In genomic region chr7:21617916-21618390, GRCh38 we compare ENCODE assay signal across 12 cellular contexts.
A peak's percentile ranks its signal among the peaks of the same experiment; 100 is the strongest.
DNase-seq lines count a peak whose midpoint lies in the region; ATAC-seq, FAIRE-seq and TF ChIP-seq lines count a peak whose summit lies in the region.
"Had no signal": no experiment of that assay in that cellular context is flagged by ENCODE, and none has a peak within 500 bp of the region (broad histone marks: within the 10 kb centered on the region; RNA-seq: fewer than 3 reads in every experiment).

No MANE protein-coding gene starts in this region.

- H3K9me3 Mint-ChIP-seq in activated T-cell treated with anti-CD3 and anti-CD28 coated beads, Interleukin-2, amount 50 U/mL, for 24 hours, result peaks cover 3% of the 10 kb centered on the region
- no peaks in the 10 kb centered on the region for H3K9me3 Mint-ChIP-seq in activated CD8-positive, alpha-beta T cell treated with anti-CD3 and anti-CD28 coated beads, Interleukin-2, amount 10 ng/mL, durations not matched to agents 7 days and 5 days (ENCODE audit: insufficient read depth)
- H3K9me3 Mint-ChIP-seq: central memory CD8-positive, alpha-beta T cell had no signal

- no peaks in the 10 kb centered on the region for H3K9me3 ChIP-seq in psoas muscle
- H3K9me3 ChIP-seq in kidney (ENCODE audit: control insufficient read depth in 1 of 2, low read length in 2 of 2), result no peaks in the 10 kb centered on the region

- H3K27me3 Mint-ChIP-seq in activated T-cell treated with anti-CD3 and anti-CD28 coated beads, Interleukin-2, amount 50 U/mL, for 24 hours, result peaks cover 13% of the 10 kb centered on the region
- peaks cover 5% of the 10 kb centered on the region for H3K27me3 Mint-ChIP-seq in activated CD8-positive, alpha-beta T cell treated with anti-CD3 and anti-CD28 coated beads, Interleukin-2, amount 10 ng/mL, durations not matched to agents 7 days and 5 days (ENCODE audit: low read depth)

- FAIRE-seq in RCC 7860 (lab: Jason Lieb, UNC), result peak; percentile 82
- FAIRE-seq in kidney (lab: Jason Lieb, UNC), result no peak

- no peak overlapping the region for H3K4me3 ChIP-seq in foreskin fibroblast (ENCODE audit: low read depth in 1 of 2, low read length in 2 of 2)
- H3K4me3 ChIP-seq in psoas muscle, result no peak overlapping the region
- H3K4me3 ChIP-seq in kidney (ENCODE audit: low read length in 2 of 2), result no peak overlapping the region

- H3K27ac Mint-ChIP-seq in activated T-cell treated with anti-CD3 and anti-CD28 coated beads, Interleukin-2, amount 50 U/mL, for 24 hours, result no peak overlapping the region
- H3K27ac Mint-ChIP-seq in activated CD8-positive, alpha-beta T cell treated with anti-CD3 and anti-CD28 coated beads, Interleukin-2, amount 10 ng/mL, durations not matched to agents 7 days and 5 days, result no peak overlapping the region

- no peaks in the 10 kb centered on the region for H3K36me3 Mint-ChIP-seq in activated T-cell treated with anti-CD3 and anti-CD28 coated beads, Interleukin-2, amount 50 U/mL, for 24 hours (ENCODE audit: low read depth)
- no peaks in the 10 kb centered on the region for H3K36me3 Mint-ChIP-seq in activated CD8-positive, alpha-beta T cell treated with anti-CD3 and anti-CD28 coated beads, Interleukin-2, amount 10 ng/mL, durations not matched to agents 7 days and 5 days (ENCODE audit: low read depth)

- H3K4me1 ChIP-seq in psoas muscle, result no peaks in the 10 kb centered on the region
- H3K4me1 ChIP-seq in kidney (ENCODE audit: control insufficient read depth in 1 of 2, insufficient read depth in 1 of 2, low read depth in 1 of 2, low read length in 2 of 2), result no peaks in the 10 kb centered on the region

- H3K4me3 Mint-ChIP-seq in activated T-cell treated with anti-CD3 and anti-CD28 coated beads, Interleukin-2, amount 50 U/mL, for 24 hours, result no peak overlapping the region
- no peak overlapping the region for H3K4me3 Mint-ChIP-seq in activated CD8-positive, alpha-beta T cell treated with anti-CD3 and anti-CD28 coated beads, Interleukin-2, amount 10 ng/mL, durations not matched to agents 7 days and 5 days
- H3K4me3 Mint-ChIP-seq: central memory CD8-positive, alpha-beta T cell had no signal

- no peaks in the 10 kb centered on the region for H3K4me1 Mint-ChIP-seq in activated T-cell treated with anti-CD3 and anti-CD28 coated beads, Interleukin-2, amount 50 U/mL, for 24 hours (ENCODE audit: low read depth)
- H3K4me1 Mint-ChIP-seq in activated CD8-positive, alpha-beta T cell treated with anti-CD3 and anti-CD28 coated beads, Interleukin-2, amount 10 ng/mL, durations not matched to agents 7 days and 5 days (ENCODE audit: low read depth), result no peaks in the 10 kb centered on the region
- H3K4me1 Mint-ChIP-seq: central memory CD8-positive, alpha-beta T cell had no signal

- DNase-seq in Daoy (ENCODE audit: low read depth) (peak; percentile 90), RCC 7860 (ENCODE audit: low spot score) (peak; percentile 64), foreskin fibroblast (peak; percentile 82 to 89), psoas muscle (peak; percentile 57 to 73), kidney (no peak)
- DNase-seq in activated T-cell treated with anti-CD3 and anti-CD28 coated beads, Interleukin-2, amount 50 U/mL, for 24 hours, result no peak
- DNase-seq in activated CD8-positive, alpha-beta T cell treated with anti-CD3 and anti-CD28 coated beads, Interleukin-2, amount 10 ng/mL, durations not matched to agents 7 days and 5 days, result no peak
- DNase-seq: activated CD4-positive, alpha-beta T cell treated with anti-CD3 and anti-CD28 coated beads for 1 hour; DMS79 treated with DMSO at 0.1 percent for 48 hours; stimulated activated CD4-positive, alpha-beta T cell treated with anti-CD3 and anti-CD28 coated beads, Interleukin-2, amount 100 ng/mL, for 24 hours had no signal

- intact Hi-C loops in psoas muscle (cut with DNase I), result no loop called here
- intact Hi-C loops in kidney (cut with DNase I), result no loop called here

- POLR2A ChIA-PET in activated CD8-positive, alpha-beta T cell treated with anti-CD3 and anti-CD28 coated beads, Interleukin-2, amount 10 ng/mL, durations not matched to agents 7 days and 5 days (lab: Charles Lee), result no interaction called here

- H3K36me3 ChIP-seq in psoas muscle (ENCODE audit: insufficient read depth in 1 of 2, low read depth in 1 of 2), result no peaks in the 10 kb centered on the region
- H3K36me3 ChIP-seq in kidney (ENCODE audit: control insufficient read depth in 1 of 2, insufficient read depth in 2 of 2, low read length in 2 of 2), result no peaks in the 10 kb centered on the region

- WGBS in psoas muscle, 3 donors, result 44 to 67% (median 57%) methylated on average over 6 of the region's 6 CpGs

- H3K9ac ChIP-seq in kidney (ENCODE audit: low read length in 2 of 2), result no peak overlapping the region

- no peak for TF ChIP-seq POLR2A in GM18505 (IDR thresholded peaks at IDR 0.05; ENCODE audit: borderline replicate concordance, extremely low read depth, insufficient read depth, insufficient read length)

- H3K27ac ChIP-seq in psoas muscle (no peak overlapping the region), kidney (ENCODE audit: low read depth in 2 of 2, low read length in 2 of 2) (no peak overlapping the region)

- no peak for TF ChIP-seq CTCF in foreskin fibroblast (IDR thresholded peaks at IDR 0.05; ENCODE audit: low read depth, low read length)
- no peak for TF ChIP-seq CTCF in psoas muscle (IDR thresholded peaks at IDR 0.05)
- TF ChIP-seq CTCF in kidney (IDR thresholded peaks at IDR 0.05; ENCODE audit: borderline replicate concordance, extremely low read depth, insufficient read depth), result no peak

- CTCF ChIA-PET in activated CD8-positive, alpha-beta T cell treated with anti-CD3 and anti-CD28 coated beads, Interleukin-2, amount 10 ng/mL, durations not matched to agents 7 days and 5 days (lab: Charles Lee), result no interaction called here

- H3K27me3 ChIP-seq in psoas muscle (ENCODE audit: insufficient read depth in 3 of 3, low read length in 2 of 3), result no peaks in the 10 kb centered on the region

- ATAC-seq in psoas muscle (peak; percentile 76 to 96 (median 90)), GM18505 (IDR thresholded peaks at IDR 0.05; ENCODE audit: unreplicated experiment) (no peak)
- no peak for ATAC-seq in activated CD8-positive, alpha-beta T cell treated with anti-CD3 and anti-CD28 coated beads, Interleukin-2, amount 10 ng/mL, durations not matched to agents 7 days and 5 days

Comparison
In these comparisons a context has a peak if more than half of its experiments do, and no peak if none do; other contexts are left out.
1. DNase-seq: peak in Daoy (single experiment), RCC 7860 (single experiment), foreskin fibroblast (2 of 2) and psoas muscle (2 of 2); none in activated T-cell treated with anti-CD3 and anti-CD28 coated beads, Interleukin-2, amount 50 U/mL, for 24 hours (single experiment), activated CD8-positive, alpha-beta T cell treated with anti-CD3 and anti-CD28 coated beads, Interleukin-2, amount 10 ng/mL, durations not matched to agents 7 days and 5 days (single experiment) and kidney (single experiment).
2. ATAC-seq: peak in psoas muscle (4 of 4); none in GM18505 (single experiment) and activated CD8-positive, alpha-beta T cell treated with anti-CD3 and anti-CD28 coated beads, Interleukin-2, amount 10 ng/mL, durations not matched to agents 7 days and 5 days (single experiment).